Comparison of ENCODE assay signal across 8 cellular contexts in genomic region chr19:49150106-49150943, GRCh38. TPM values are rescaled to one million over a fixed set of nuclear protein-coding genes. Genes with fewer than 3 reads are reported as not detected.
DNase-seq lines count a peak whose midpoint lies in the region; ATAC-seq and TF ChIP-seq lines count a peak whose summit lies in the region.

No MANE protein-coding gene starts in this region.

- TF ChIP-seq CTCF in endodermal cell (conservative IDR thresholded peaks at IDR 0.05): no peak
- no peak for TF ChIP-seq CTCF in lung (IDR thresholded peaks at IDR 0.05; ENCODE audit: control extremely low read depth, extremely low read depth)

- peak; percentile 23 to 95 (median 88) for DNase-seq in C1 segment of cervical spinal cord (lab: John Stamatoyannopoulos, UW)
- peak; percentile 75 for DNase-seq in HEK293T (ENCODE audit: extremely low spot score)
- peak; percentile 88 for DNase-seq in NCI-H524 treated with DMSO at 0.1 percent for 48 hours (lab: John Stamatoyannopoulos, UW)
- peak; percentile 59 for DNase-seq in activated CD4-positive, alpha-beta memory T cell treated with anti-CD3 and anti-CD28 coated beads for 36 hours
- DNase-seq in endodermal cell: peak; percentile 93
- DNase-seq in lung (ENCODE audit: low spot score): peak; percentile 76

- no peaks in the 10 kb centered on the region for H3K9me3 Mint-ChIP-seq in activated CD4-positive, alpha-beta memory T cell treated with anti-CD3 and anti-CD28 coated beads for 36 hours
- peaks cover 4% of the 10 kb centered on the region for H3K9me3 Mint-ChIP-seq in endodermal cell
- H3K9me3 Mint-ChIP-seq in stimulated activated naive CD8-positive, alpha-beta T cell treated with anti-CD3 and anti-CD28 coated beads, Interleukin-15, Interleukin-2, amounts not matched to agents 100 ng/mL and 50 ng/mL, for 24 hours: no peaks in the 10 kb centered on the region

- 0% methylated on average over 20 to 73 of the region's 75 CpGs for WGBS in endodermal cell (ENCODE audit: insufficient coverage in 1 of 2, insufficient read length in 1 of 2), 2 experiments
- WGBS in lung, 2 donors: 0 to 1% methylated on average over 66 to 74 of the region's 75 CpGs

- peaks cover 28% of the 10 kb centered on the region for H3K4me1 Mint-ChIP-seq in activated CD4-positive, alpha-beta memory T cell treated with anti-CD3 and anti-CD28 coated beads for 36 hours (ENCODE audit: low read depth)
- peaks cover 12% of the 10 kb centered on the region for H3K4me1 Mint-ChIP-seq in endodermal cell
- H3K4me1 Mint-ChIP-seq in stimulated activated naive CD8-positive, alpha-beta T cell treated with anti-CD3 and anti-CD28 coated beads, Interleukin-15, Interleukin-2, amounts not matched to agents 100 ng/mL and 50 ng/mL, for 24 hours (ENCODE audit: low read depth): peaks cover 28% of the 10 kb centered on the region

- H3K27ac ChIP-seq in endodermal cell (ENCODE audit: low read depth, low read length) (peak overlapping the region; percentile 94), lung (ENCODE audit: low read depth in 1 of 2, low read length in 1 of 2) (peak overlapping the region; percentile 83 to 92)

- no peaks in the 10 kb centered on the region for H3K36me3 Mint-ChIP-seq in activated CD4-positive, alpha-beta memory T cell treated with anti-CD3 and anti-CD28 coated beads for 36 hours
- H3K36me3 Mint-ChIP-seq in endodermal cell (ENCODE audit: low read depth): no peaks in the 10 kb centered on the region
- no peaks in the 10 kb centered on the region for H3K36me3 Mint-ChIP-seq in stimulated activated naive CD8-positive, alpha-beta T cell treated with anti-CD3 and anti-CD28 coated beads, Interleukin-15, Interleukin-2, amounts not matched to agents 100 ng/mL and 50 ng/mL, for 24 hours (ENCODE audit: low read depth)

- POLR2A ChIA-PET in HEK293T (lab: Yijun Ruan, JAX): interaction anchor here (0.6 to 2.3 kb wide), 14 partner anchors 9 to 303 kb away, joined by 3 to 16 read pairs (median 4); partner anchors contain the start of genes ALDH16A1, GYS1, LIN7B and RUVBL2
- POLR2A ChIA-PET in activated CD4-positive, alpha-beta memory T cell treated with anti-CD3 and anti-CD28 coated beads for 36 hours (lab: Charles Lee): interaction anchor here (1.2 kb wide), 1 partner anchor 210 kb away, joined by 3 read pairs; no protein-coding TSS in a partner anchor

- H3K36me3 ChIP-seq in endodermal cell (ENCODE audit: control insufficient read depth, insufficient read depth, low read length) (no peaks in the 10 kb centered on the region), lung (ENCODE audit: control insufficient read depth in 2 of 2, insufficient read depth in 2 of 2, low read length in 2 of 2) (no peaks in the 10 kb centered on the region)

- peak overlapping the region; percentile 94 for H3K4me3 ChIP-seq in endodermal cell (ENCODE audit: low read length)
- H3K4me3 ChIP-seq in lung: peak overlapping the region; percentile 60

- peak overlapping the region; percentile 57 for H3K9ac ChIP-seq in endodermal cell (ENCODE audit: extremely low read depth, low read length, poor library complexity, severe bottlenecking)

- intact Hi-C loops in activated CD4-positive, alpha-beta memory T cell treated with anti-CD3 and anti-CD28 coated beads for 36 hours (cut with micrococcal nuclease): no loop called here

- H3K27me3 ChIP-seq in endodermal cell (ENCODE audit: control insufficient read depth, insufficient read depth, low read length, poor library complexity, severe bottlenecking) (peaks cover 14% of the 10 kb centered on the region), lung (ENCODE audit: control insufficient read depth, insufficient read depth) (no peaks in the 10 kb centered on the region)

- H3K9me3 ChIP-seq in endodermal cell (ENCODE audit: control insufficient read depth, low read length) (no peaks in the 10 kb centered on the region), lung (ENCODE audit: control insufficient read depth in 2 of 2, insufficient read depth in 1 of 2, low read length in 1 of 2) (peaks cover 0 to 2% of the 10 kb centered on the region in 2 donors)

- no peak overlapping the region for H3K27ac Mint-ChIP-seq in activated CD4-positive, alpha-beta memory T cell treated with anti-CD3 and anti-CD28 coated beads for 36 hours
- H3K27ac Mint-ChIP-seq in endodermal cell: peak overlapping the region; percentile 89
- no peak overlapping the region for H3K27ac Mint-ChIP-seq in stimulated activated naive CD8-positive, alpha-beta T cell treated with anti-CD3 and anti-CD28 coated beads, Interleukin-15, Interleukin-2, amounts not matched to agents 100 ng/mL and 50 ng/mL, for 24 hours

- CTCF ChIA-PET in HEK293T (lab: Yijun Ruan, JAX): interaction anchor here (1.0 to 2.7 kb wide), 3 partner anchors 49 to 151 kb away, joined by 3 to 11 read pairs (median 5); no protein-coding TSS in a partner anchor
- CTCF ChIA-PET in activated CD4-positive, alpha-beta memory T cell treated with anti-CD3 and anti-CD28 coated beads for 36 hours (lab: Charles Lee): interaction anchor here (1.9 to 6.8 kb wide), 2 partner anchors 49 to 52 kb away, joined by 8 to 56 read pairs; no protein-coding TSS in a partner anchor

- H3K4me1 ChIP-seq in endodermal cell (ENCODE audit: control insufficient read depth, insufficient read depth, low read length) (peaks cover 6% of the 10 kb centered on the region), lung (ENCODE audit: control insufficient read depth in 2 of 2, insufficient read depth in 2 of 2, low read length in 2 of 2) (peaks cover 0 to 16% of the 10 kb centered on the region in 2 donors)

- H3K4me3 Mint-ChIP-seq in activated CD4-positive, alpha-beta memory T cell treated with anti-CD3 and anti-CD28 coated beads for 36 hours: peak overlapping the region; percentile 71
- H3K4me3 Mint-ChIP-seq in endodermal cell: peak overlapping the region; percentile 75
- peak overlapping the region; percentile 77 for H3K4me3 Mint-ChIP-seq in stimulated activated naive CD8-positive, alpha-beta T cell treated with anti-CD3 and anti-CD28 coated beads, Interleukin-15, Interleukin-2, amounts not matched to agents 100 ng/mL and 50 ng/mL, for 24 hours

- peaks cover 71% of the 10 kb centered on the region for H3K27me3 Mint-ChIP-seq in activated CD4-positive, alpha-beta memory T cell treated with anti-CD3 and anti-CD28 coated beads for 36 hours
- peaks cover 44% of the 10 kb centered on the region for H3K27me3 Mint-ChIP-seq in endodermal cell (ENCODE audit: insufficient read depth)
- peaks cover 69% of the 10 kb centered on the region for H3K27me3 Mint-ChIP-seq in stimulated activated naive CD8-positive, alpha-beta T cell treated with anti-CD3 and anti-CD28 coated beads, Interleukin-15, Interleukin-2, amounts not matched to agents 100 ng/mL and 50 ng/mL, for 24 hours

- ATAC-seq in lung (ENCODE audit: insufficient read depth, low FRiP score) (peak; percentile 63), GM21619 (IDR thresholded peaks at IDR 0.05; ENCODE audit: unreplicated experiment) (no peak)

TF ChIP-seq in HEK293T, 16 proteins besides CTCF, POLR2A, EP300 and RAD21:
- TF ChIP-seq ARNT (IDR thresholded peaks at IDR 0.05) (no peak), BHLHE40 (IDR thresholded peaks at IDR 0.05; ENCODE audit: borderline replicate concordance) (peak; percentile 79), ELF4 (IDR thresholded peaks at IDR 0.05) (no peak), L3MBTL2 (conservative IDR thresholded peaks at IDR 0.05) (peak; percentile 48; the same call in 1 of the 2 replicates), FOXM1 (IDR thresholded peaks at IDR 0.05; ENCODE audit: borderline replicate concordance) (peak; percentile 81; the same call in 1 of the 2 replicates)
- TF ChIP-seq, protein P1, sequence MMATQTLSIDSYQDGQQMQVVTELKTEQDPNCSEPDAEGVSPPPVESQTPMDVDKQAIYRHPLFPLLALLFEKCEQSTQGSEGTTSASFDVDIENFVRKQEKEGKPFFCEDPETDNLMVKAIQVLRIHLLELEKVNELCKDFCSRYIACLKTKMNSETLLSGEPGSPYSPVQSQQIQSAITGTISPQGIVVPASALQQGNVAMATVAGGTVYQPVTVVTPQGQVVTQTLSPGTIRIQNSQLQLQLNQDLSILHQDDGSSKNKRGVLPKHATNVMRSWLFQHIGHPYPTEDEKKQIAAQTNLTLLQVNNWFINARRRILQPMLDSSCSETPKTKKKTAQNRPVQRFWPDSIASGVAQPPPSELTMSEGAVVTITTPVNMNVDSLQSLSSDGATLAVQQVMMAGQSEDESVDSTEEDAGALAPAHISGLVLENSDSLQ (IDR thresholded peaks at IDR 0.05): peak; percentile 92

RNA-seq across cellular contexts. Expression of gene HRC, which starts 4.9 kb away (rescaled TPM):
- total RNA-seq in activated CD4-positive, alpha-beta memory T cell treated with anti-CD3 and anti-CD28 coated beads for 36 hours: not detected
- total RNA-seq in endodermal cell (1 to 10 TPM in 1 of 2 donors, under 1 TPM in 1; 0.57 to 3.9 TPM), lung (1 to 10 TPM in 1 of 2 donors, under 1 TPM in 1; 0.18 to 5.7 TPM)
- polyA plus RNA-seq in endodermal cell (2013, experiment 1 of 2): 5.1 TPM
- 3.8 TPM for polyA plus RNA-seq in endodermal cell (2013, experiment 2 of 2)
- polyA plus RNA-seq in lung: 1 to 10 TPM in 1 of 2 donors, under 1 TPM in 1; 0.14 to 2.0 TPM

RNA-seq across cellular contexts. Expression of gene TRPM4, which starts 7.3 kb away (rescaled TPM):
- total RNA-seq in activated CD4-positive, alpha-beta memory T cell treated with anti-CD3 and anti-CD28 coated beads for 36 hours: 1 to 10 TPM; 1.1 to 1.2 TPM
- total RNA-seq in endodermal cell (10 to 100 TPM; 22.0 to 33.3 TPM), lung (10 to 100 TPM; 19.8 to 70.1 TPM)
- 16.5 TPM for polyA plus RNA-seq in endodermal cell (2013, experiment 1 of 2)
- polyA plus RNA-seq in endodermal cell (2013, experiment 2 of 2): 13.7 TPM
- polyA plus RNA-seq in lung: 10 to 100 TPM; 15.6 to 24.9 TPM

RNA-seq across cellular contexts. Expression of gene PPFIA3, which starts 31.0 kb away (rescaled TPM):
- total RNA-seq in activated CD4-positive, alpha-beta memory T cell treated with anti-CD3 and anti-CD28 coated beads for 36 hours: 1 to 10 TPM; 3.5 to 5.0 TPM
- total RNA-seq in endodermal cell: 10 to 100 TPM in 1 of 2 donors, 1 to 10 TPM in 1; 7.4 to 16.5 TPM
- 21.1 TPM for polyA plus RNA-seq in endodermal cell (2013, experiment 1 of 2)
- polyA plus RNA-seq in endodermal cell (2013, experiment 2 of 2): 20.8 TPM
- 1 to 10 TPM; 3.0 to 8.4 TPM for total RNA-seq in lung
- 10 to 100 TPM in 1 of 2 donors, 1 to 10 TPM in 1; 8.8 to 10.6 TPM for polyA plus RNA-seq in lung

RNA-seq across cellular contexts. Expression of gene C19orf73, which starts 31.4 kb away (rescaled TPM):
- 1 to 10 TPM; 1.4 TPM for total RNA-seq in activated CD4-positive, alpha-beta memory T cell treated with anti-CD3 and anti-CD28 coated beads for 36 hours
- total RNA-seq in endodermal cell: 1 to 10 TPM; 1.9 to 2.5 TPM
- 2.2 TPM for polyA plus RNA-seq in endodermal cell (2013, experiment 1 of 2)
- polyA plus RNA-seq in endodermal cell (2013, experiment 2 of 2): 1.9 TPM
- 1 to 10 TPM in 1 of 2 donors, not detected in 1; 1.9 TPM for total RNA-seq in lung
- polyA plus RNA-seq in lung: 1 to 10 TPM; 3.1 to 4.3 TPM

RNA-seq across cellular contexts. Expression of gene LIN7B, which starts 36.2 kb away (rescaled TPM):
- 1 to 10 TPM; 5.1 to 5.6 TPM for total RNA-seq in activated CD4-positive, alpha-beta memory T cell treated with anti-CD3 and anti-CD28 coated beads for 36 hours
- total RNA-seq in endodermal cell (10 to 100 TPM in 1 of 2 donors, 1 to 10 TPM in 1; 9.5 to 14.9 TPM), lung (1 to 10 TPM; 6.6 to 7.8 TPM)
- 7.9 TPM for polyA plus RNA-seq in endodermal cell (2013, experiment 1 of 2)
- polyA plus RNA-seq in endodermal cell (2013, experiment 2 of 2): 8.4 TPM
- 10 to 100 TPM in 1 of 2 donors, 1 to 10 TPM in 1; 6.4 to 12.4 TPM for polyA plus RNA-seq in lung

Comparison
In these comparisons a context has a peak if more than half of its experiments do, and no peak if none do; other contexts are left out.
1. RNA of gene TRPM4, which starts 7.3 kb away (total RNA-seq): 19.8 to 70.1 TPM in lung and 22.0 to 33.3 TPM in endodermal cell; 1.1 to 1.2 TPM in activated CD4-positive, alpha-beta memory T cell treated with anti-CD3 and anti-CD28 coated beads for 36 hours; every median in the first group is over 4 times any median in the second.
2. Peak in every context shown above with its lines, with median percentiles within 50 percentile points of each other: DNase-seq and H3K4me3 Mint-ChIP-seq.